9 cellular contexts compared by ENCODE assay signal in the genomic region with DNA sequence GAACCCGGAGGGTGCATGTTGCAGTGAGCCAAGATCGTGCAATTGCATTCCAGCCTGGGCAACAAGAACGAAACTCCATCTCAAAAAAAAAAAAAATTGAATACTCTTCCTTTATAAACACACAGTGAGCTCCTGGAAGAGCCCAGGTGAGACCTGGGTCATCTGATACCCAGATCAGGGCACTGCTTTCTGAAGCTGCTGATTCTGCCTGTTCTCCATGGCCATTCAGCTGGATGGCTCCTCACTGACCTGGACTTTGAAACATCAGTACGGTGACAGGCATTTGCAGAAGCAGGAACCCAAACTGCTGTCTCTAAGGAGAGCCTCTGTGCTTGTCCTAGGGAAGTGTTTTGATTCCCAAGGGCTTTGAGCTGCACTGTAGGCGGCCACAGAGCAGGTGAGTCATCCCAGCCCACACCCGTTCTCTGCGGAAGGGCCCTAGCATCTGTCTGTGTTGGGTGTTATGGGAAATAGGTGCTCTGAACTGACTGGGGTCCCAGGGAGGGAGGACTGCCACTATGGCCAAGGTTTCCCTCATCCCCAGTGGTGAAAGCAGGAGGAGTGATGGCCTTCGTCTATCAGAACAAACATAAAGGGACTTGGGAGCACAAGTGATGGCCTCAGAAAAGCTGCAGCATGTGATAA.
DNase-seq lines count a peak whose midpoint lies in the region; ATAC-seq, FAIRE-seq and TF ChIP-seq lines count a peak whose summit lies in the region.
"Had no signal": no experiment of that assay in that cellular context is flagged by ENCODE, and none has a peak within 500 bp of the region (broad histone marks: within the 10 kb centered on the region; RNA-seq: fewer than 3 reads in every experiment).

No MANE protein-coding gene starts in this region.

- H3K9me3 Mint-ChIP-seq in type B pancreatic cell, result no peaks in the 10 kb centered on the region

- H3K4me1 Mint-ChIP-seq in type B pancreatic cell (ENCODE audit: unreplicated experiment), result peaks cover 9% of the 10 kb centered on the region

- no peaks in the 10 kb centered on the region; a peak in 1 of 7 replicates for H3K27me3 ChIP-seq in H1 (replicated peaks in 1 of 4; ENCODE audit: control insufficient read depth in 3 of 4, extremely low read depth in 1 of 4, insufficient read depth in 3 of 4, low read length in 3 of 4)

- no peak overlapping the region for H2AK5ac ChIP-seq in H1 (ENCODE audit: low read depth, low read length)

- no peak overlapping the region for H2BK5ac ChIP-seq in H1 (ENCODE audit: low read depth, low read length)

- no peak for TF ChIP-seq POLR2A in H1 (IDR thresholded peaks at IDR 0.05; ENCODE audit: control extremely low read depth in 1 of 2, low read depth in 2 of 2, low read length in 2 of 2)

- no peak overlapping the region for H4K5ac ChIP-seq in H1 (ENCODE audit: insufficient read length, low read depth, low read length)

- H3K9ac ChIP-seq in H1 (replicated peaks in 1 of 4; ENCODE audit: extremely low read depth in 1 of 4, low read depth in 3 of 4, low read length in 3 of 4), result no peak overlapping the region

- H3K27me3 Mint-ChIP-seq in type B pancreatic cell, result no peaks in the 10 kb centered on the region

- H4K8ac ChIP-seq in H1 (ENCODE audit: extremely low read depth, insufficient read depth, low read length), result no peak overlapping the region

- H4K91ac ChIP-seq in H1 (replicated peaks; ENCODE audit: insufficient read length, low read length), result no peak overlapping the region

- H3K79me1 ChIP-seq in H1 (ENCODE audit: low read depth, low read length), result no peaks in the 10 kb centered on the region

- H3K18ac ChIP-seq in H1 (ENCODE audit: extremely low read depth, low read length), result no peak overlapping the region

- no peaks in the 10 kb centered on the region for H3K9me3 ChIP-seq in H1 (ENCODE audit: insufficient read depth in 2 of 2, low read depth in 1 of 2, low read length in 1 of 2)

- TF ChIP-seq EP300 in H1 (IDR thresholded peaks at IDR 0.05; ENCODE audit: borderline replicate concordance in 1 of 2, low read depth in 2 of 2, low read length in 2 of 2), result no peak

- H2BK20ac ChIP-seq in H1 (ENCODE audit: low read length), result no peak overlapping the region

- H2BK15ac ChIP-seq in H1 (ENCODE audit: low read length), result no peak overlapping the region

- H3K36me3 ChIP-seq in H1 (ENCODE audit: control insufficient read depth in 2 of 4, insufficient read depth in 4 of 4, low read length in 3 of 4), result no peaks in the 10 kb centered on the region

- no peaks in the 10 kb centered on the region for H4K20me1 ChIP-seq in H1 (replicated peaks in 1 of 2; ENCODE audit: control insufficient read depth in 1 of 2, insufficient read depth in 2 of 2, low read length in 2 of 2)

- H3K36me3 Mint-ChIP-seq in type B pancreatic cell, result no peaks in the 10 kb centered on the region

- POLR2A ChIA-PET in H1 (lab: Charles Lee; ENCODE audit: partially characterized antibody), result interaction anchor here (0.6 to 1.3 kb wide), 5 partner anchors 12 to 172 kb away, joined by 3 to 4 read pairs (median 3); no protein-coding TSS in a partner anchor

- H3K4me1 ChIP-seq in H1 (replicated peaks in 1 of 4; ENCODE audit: control insufficient read depth in 3 of 4, insufficient read depth in 4 of 4, low read length in 3 of 4), result peaks cover 0 to 3% (median 2%) of the 10 kb centered on the region in 4 experiments; a peak in 2 of 7 replicates

- H3K23ac ChIP-seq in H1 (ENCODE audit: insufficient read length), result no peak overlapping the region

- H3K4me2 ChIP-seq in H1 (ENCODE audit: insufficient read depth in 1 of 2, low read depth in 2 of 2, low read length in 2 of 2), result no peak overlapping the region

- H3K4me3 ChIP-seq in H1 (ENCODE audit: extremely low read depth in 1 of 4, insufficient read depth in 2 of 4, low read depth in 3 of 4, low read length in 4 of 4), result no peak overlapping the region

- FAIRE-seq in H1 (lab: Jason Lieb, UNC), result no peak
- FAIRE-seq: endometrium had no signal

- H3K4me3 Mint-ChIP-seq in type B pancreatic cell, result no peak overlapping the region

- no peak overlapping the region for H3K56ac ChIP-seq in H1 (replicated peaks; ENCODE audit: insufficient read length, low read depth, low read length)

- CTCF ChIA-PET in H1 (lab: Charles Lee; ENCODE audit: partially characterized antibody), result interaction anchor here (0.7 to 1.9 kb wide), 10 partner anchors 10 to 194 kb away, joined by 3 to 6 read pairs (median 4); no protein-coding TSS in a partner anchor

- no peak overlapping the region for H3K27ac ChIP-seq in H1 (ENCODE audit: low read depth, low read length)

- H2AFZ ChIP-seq in H1 (ENCODE audit: low read length), result no peak overlapping the region

- H2BK12ac ChIP-seq in H1 (ENCODE audit: low read depth, low read length), result no peak overlapping the region

- H2BK120ac ChIP-seq in H1 (replicated peaks; ENCODE audit: low read depth, low read length), result no peak overlapping the region

- TF ChIP-seq CTCF in H1 (IDR thresholded peaks at IDR 0.05; ENCODE audit: control extremely low read depth in 1 of 3, insufficient read depth in 1 of 3, low read depth in 1 of 3, low read length in 3 of 3) (no peak), type B pancreatic cell (conservative IDR thresholded peaks at IDR 0.05) (no peak)

- no peak for TF ChIP-seq RAD21 in H1 (IDR thresholded peaks at IDR 0.05 in 1 of 2, conservative IDR thresholded peaks at IDR 0.05 in 1 of 2; ENCODE audit: low read depth in 2 of 2, low read length in 2 of 2)

- WGBS in H1 (ENCODE audit: extremely low coverage in 1 of 2, insufficient coverage in 1 of 2, insufficient read length in 1 of 2, insufficient replicate concordance in 2 of 2, low coverage in 1 of 2, low lambda C conversion rate in 2 of 2, missing lambda C conversion rate in 1 of 2), 2 experiments, result 80% methylated on average over 8 of the region's 8 CpGs; no CpG with 5 or more reads in 1 of the 2 experiments

- H3K27ac Mint-ChIP-seq in type B pancreatic cell, result peak overlapping the region; percentile 34

- H3K4ac ChIP-seq in H1 (replicated peaks; ENCODE audit: insufficient read length, low read depth, low read length), result no peak overlapping the region

- no peaks in the 10 kb centered on the region; the same call in 1 of the 2 replicates for H3K23me2 ChIP-seq in H1 (ENCODE audit: low read depth, low read length)

- no peak overlapping the region for H3K14ac ChIP-seq in H1 (ENCODE audit: insufficient read length)

- DNase-seq in stimulated activated CD4-positive, alpha-beta T cell treated with anti-CD3 and anti-CD28 coated beads, Interleukin-15, amount 100 ng/mL, for 24 hours, result peak; percentile 16
- DNase-seq in stimulated activated CD4-positive, alpha-beta T cell treated with anti-CD3 and anti-CD28 coated beads, Interleukin-12 subunit alpha, Interleukin-12 subunit beta, amount 100 ng/mL, for 4 hours, result no peak
- DNase-seq in NCI-H146 (lab: John Stamatoyannopoulos, UW), result peak; percentile 31
- DNase-seq in H1 (ENCODE audit: low read depth in 1 of 2, low spot score in 2 of 2), result no peak
- no peak for DNase-seq in type B pancreatic cell (ENCODE audit: extremely low spot score, unreplicated experiment)
- DNase-seq in central memory CD4-positive, alpha-beta T cell, result no peak
- DNase-seq in globus pallidus (ENCODE audit: low spot score), result no peak

- no peak for ATAC-seq in GM19455 (IDR thresholded peaks at IDR 0.05; ENCODE audit: unreplicated experiment)

- H3K79me2 ChIP-seq in H1 (ENCODE audit: control insufficient read depth in 1 of 2, insufficient read depth in 2 of 2, low read length in 2 of 2), result no peaks in the 10 kb centered on the region

TF ChIP-seq in H1, 55 proteins besides CTCF, POLR2A, EP300 and RAD21:
- TF ChIP-seq JUND (IDR thresholded peaks at IDR 0.05; ENCODE audit: low read length), result peak; percentile 24; the same call in 1 of the 2 replicates
- no peak for TF ChIP-seq FOSL1 (IDR thresholded peaks at IDR 0.05; ENCODE audit: insufficient read depth, low read depth, low read length)

Comparison
In these comparisons a context has a peak if more than half of its experiments do, and no peak if none do; other contexts are left out.
1. DNase-seq: peak in stimulated activated CD4-positive, alpha-beta T cell treated with anti-CD3 and anti-CD28 coated beads, Interleukin-15, amount 100 ng/mL, for 24 hours (single experiment) and NCI-H146 (single experiment); none in stimulated activated CD4-positive, alpha-beta T cell treated with anti-CD3 and anti-CD28 coated beads, Interleukin-12 subunit alpha, Interleukin-12 subunit beta, amount 100 ng/mL, for 4 hours (single experiment), H1 (0 of 2), type B pancreatic cell (single experiment), central memory CD4-positive, alpha-beta T cell (single experiment) and globus pallidus (single experiment).